29 cellular contexts compared by ENCODE assay signal in genomic region chr9:71854811-71855210, GRCh38. TPM values are rescaled to one million over a fixed set of nuclear protein-coding genes. Genes with fewer than 3 reads are reported as not detected.
DNase-seq lines count a peak whose midpoint lies in the region; ATAC-seq and TF ChIP-seq lines count a peak whose summit lies in the region.
"Had no signal": no experiment of that assay in that cellular context is flagged by ENCODE, and none has a peak within 500 bp of the region (broad histone marks: within the 10 kb centered on the region; RNA-seq: fewer than 3 reads in every experiment).

No MANE protein-coding gene starts in this region.

- H3K9me3 Mint-ChIP-seq in activated T-cell treated with anti-CD3 and anti-CD28 coated beads, Interleukin-2, amount 50 U/mL, for 24 hours = peaks cover 7% of the 10 kb centered on the region
- H3K9me3 Mint-ChIP-seq in activated T-cell treated with anti-CD3 and anti-CD28 coated beads, Interleukin-2, amount 50 U/mL, for 72 hours = peaks cover 2 to 4% of the 10 kb centered on the region in 2 donors
- peaks cover 4% of the 10 kb centered on the region for H3K9me3 Mint-ChIP-seq in WTC11
- peaks cover 4 to 9% of the 10 kb centered on the region in 2 donors for H3K9me3 Mint-ChIP-seq in stimulated activated naive B cell treated with anti-CD40 and anti-IgM and Interleukin-4, amounts not matched to agents 10 μg/mL and 1 μg/mL and 100 μg/mL, for 72 hours
- H3K9me3 Mint-ChIP-seq in activated CD8-positive, alpha-beta memory T cell treated with anti-CD3 and anti-CD28 coated beads, Interleukin-2, amount 10 ng/mL, durations not matched to agents 7 days and 5 days (ENCODE audit: low read depth) = peaks cover 7% of the 10 kb centered on the region
- H3K9me3 Mint-ChIP-seq in naive thymus-derived CD8-positive, alpha-beta T cell = peaks cover 0 to 15% (median 6%) of the 10 kb centered on the region in 9 donors
- H3K9me3 Mint-ChIP-seq: natural killer cell, type B pancreatic cell had no signal

- DNase-seq in activated T-cell treated with anti-CD3 and anti-CD28 coated beads, Interleukin-2, amount 50 U/mL, for 24 hours = no peak
- DNase-seq in activated T-cell treated with anti-CD3 and anti-CD28 coated beads, Interleukin-2, amount 50 U/mL, for 72 hours = no peak
- peak; percentile 31 for DNase-seq in NCI-H1436 (lab: John Stamatoyannopoulos, UW)
- no peak for DNase-seq in WTC11 (ENCODE audit: low spot score)
- DNase-seq in stimulated activated naive B cell treated with anti-CD40 and anti-IgM and Interleukin-4, amounts not matched to agents 10 μg/mL and 1 μg/mL and 100 μg/mL, for 72 hours = no peak
- DNase-seq in activated CD8-positive, alpha-beta memory T cell treated with anti-CD3 and anti-CD28 coated beads, Interleukin-2, amount 10 ng/mL, durations not matched to agents 7 days and 5 days = no peak
- no peak for DNase-seq in naive thymus-derived CD8-positive, alpha-beta T cell
- DNase-seq: activated CD4-positive, alpha-beta T cell treated with anti-CD3 and anti-CD28 coated beads, Interleukin-2, amount 10 ng/mL, durations not matched to agents 24 days and 14 days; activated naive CD4-positive, alpha-beta T cell treated with Interleukin-2 at 50 U/mL for 16 hours; activated T-cell treated with anti-CD3 and anti-CD28 coated beads, Interleukin-2, amount 50 U/mL, for 48 hours; amniotic stem cell; brain microvascular endothelial cell; COR-L47; islet precursor cell; KG1; lower lobe of right lung; MM.1S; natural killer cell; NCI-H1694 treated with DMSO at 0.1 percent for 48 hours; NCI-H2227 treated with DMSO at 0.1 percent for 48 hours; Peyer's patch; SHP77 treated with DMSO at 0.1 percent for 48 hours; small intestine; stimulated activated CD4-positive, alpha-beta T cell treated with anti-CD3 and anti-CD28 coated beads, Interleukin-1b, Interleukin-23, amount 100 ng/mL, for 48 hours; stimulated activated CD8-positive, alpha-beta memory T cell treated with anti-CD3 and anti-CD28 coated beads, Interleukin-4, amount 100 ng/mL, for 48 hours had no signal

- no peak overlapping the region for H3K4me3 Mint-ChIP-seq in activated T-cell treated with anti-CD3 and anti-CD28 coated beads, Interleukin-2, amount 50 U/mL, for 24 hours
- no peak overlapping the region for H3K4me3 Mint-ChIP-seq in activated T-cell treated with anti-CD3 and anti-CD28 coated beads, Interleukin-2, amount 50 U/mL, for 72 hours
- no peak overlapping the region for H3K4me3 Mint-ChIP-seq in WTC11
- no peak overlapping the region for H3K4me3 Mint-ChIP-seq in stimulated activated naive B cell treated with anti-CD40 and anti-IgM and Interleukin-4, amounts not matched to agents 10 μg/mL and 1 μg/mL and 100 μg/mL, for 72 hours
- H3K4me3 Mint-ChIP-seq in activated CD8-positive, alpha-beta memory T cell treated with anti-CD3 and anti-CD28 coated beads, Interleukin-2, amount 10 ng/mL, durations not matched to agents 7 days and 5 days = no peak overlapping the region
- H3K4me3 Mint-ChIP-seq in naive thymus-derived CD8-positive, alpha-beta T cell = no peak overlapping the region
- H3K4me3 Mint-ChIP-seq: activated CD4-positive, alpha-beta T cell treated with anti-CD3 and anti-CD28 coated beads, Interleukin-2, amount 10 ng/mL, durations not matched to agents 24 days and 14 days; natural killer cell; T-helper 2 cell treated with Interferon-gamma antibody and Interleukin-4, amounts not matched to agents 5 μg/mL and 100 μg/mL, for 36 hours; type B pancreatic cell had no signal

- POLR2A ChIA-PET in WTC11 (lab: Charles Lee) = no interaction called here
- POLR2A ChIA-PET in naive thymus-derived CD8-positive, alpha-beta T cell (lab: Charles Lee) = no interaction called here

- no peak for ATAC-seq in activated T-cell treated with anti-CD3 and anti-CD28 coated beads, Interleukin-2, amount 50 U/mL, for 72 hours (replicated peaks in 1 of 2)
- ATAC-seq in WTC11 (no peak), GM21737 (IDR thresholded peaks at IDR 0.05; ENCODE audit: unreplicated experiment) (no peak)
- no peak for ATAC-seq in stimulated activated naive B cell treated with anti-CD40 and anti-IgM and Interleukin-4, amounts not matched to agents 10 μg/mL and 1 μg/mL and 100 μg/mL, for 72 hours (replicated peaks)
- no peak for ATAC-seq in activated CD8-positive, alpha-beta memory T cell treated with anti-CD3 and anti-CD28 coated beads, Interleukin-2, amount 10 ng/mL, durations not matched to agents 7 days and 5 days
- no peak for ATAC-seq in naive thymus-derived CD8-positive, alpha-beta T cell
- ATAC-seq: HCT116, lower lobe of right lung, natural killer cell had no signal

- peak overlapping the region; percentile 64 for H3K27ac Mint-ChIP-seq in activated T-cell treated with anti-CD3 and anti-CD28 coated beads, Interleukin-2, amount 50 U/mL, for 24 hours
- H3K27ac Mint-ChIP-seq in activated T-cell treated with anti-CD3 and anti-CD28 coated beads, Interleukin-2, amount 50 U/mL, for 72 hours = no peak overlapping the region
- peak overlapping the region; percentile 50 for H3K27ac Mint-ChIP-seq in WTC11
- H3K27ac Mint-ChIP-seq in stimulated activated naive B cell treated with anti-CD40 and anti-IgM and Interleukin-4, amounts not matched to agents 10 μg/mL and 1 μg/mL and 100 μg/mL, for 72 hours = peak overlapping the region; percentile 47
- H3K27ac Mint-ChIP-seq in activated CD8-positive, alpha-beta memory T cell treated with anti-CD3 and anti-CD28 coated beads, Interleukin-2, amount 10 ng/mL, durations not matched to agents 7 days and 5 days = no peak overlapping the region
- H3K27ac Mint-ChIP-seq in naive thymus-derived CD8-positive, alpha-beta T cell = no peak overlapping the region
- H3K27ac Mint-ChIP-seq: activated CD4-positive, alpha-beta T cell treated with anti-CD3 and anti-CD28 coated beads, Interleukin-2, amount 10 ng/mL, durations not matched to agents 24 days and 14 days; natural killer cell; T-helper 2 cell treated with Interferon-gamma antibody and Interleukin-4, amounts not matched to agents 5 μg/mL and 100 μg/mL, for 36 hours; type B pancreatic cell had no signal

- TF ChIP-seq CTCF in WTC11 (IDR thresholded peaks at IDR 0.05) = no peak

- CTCF ChIA-PET in WTC11 (lab: Charles Lee) = no interaction called here
- CTCF ChIA-PET in activated CD8-positive, alpha-beta memory T cell treated with anti-CD3 and anti-CD28 coated beads, Interleukin-2, amount 10 ng/mL, durations not matched to agents 7 days and 5 days (lab: Charles Lee) = interaction anchor here (1.2 kb wide), 1 partner anchor 36 kb away, joined by 3 read pairs; no protein-coding TSS in a partner anchor

- H3K36me3 Mint-ChIP-seq in activated T-cell treated with anti-CD3 and anti-CD28 coated beads, Interleukin-2, amount 50 U/mL, for 24 hours (ENCODE audit: low read depth) = peaks cover 5% of the 10 kb centered on the region
- peaks cover 4 to 5% of the 10 kb centered on the region in 2 donors for H3K36me3 Mint-ChIP-seq in activated T-cell treated with anti-CD3 and anti-CD28 coated beads, Interleukin-2, amount 50 U/mL, for 72 hours (ENCODE audit: insufficient read depth in 2 of 2)
- peaks cover 8% of the 10 kb centered on the region for H3K36me3 Mint-ChIP-seq in WTC11
- H3K36me3 Mint-ChIP-seq in stimulated activated naive B cell treated with anti-CD40 and anti-IgM and Interleukin-4, amounts not matched to agents 10 μg/mL and 1 μg/mL and 100 μg/mL, for 72 hours = peaks cover 9 to 10% of the 10 kb centered on the region in 2 donors
- H3K36me3 Mint-ChIP-seq in activated CD8-positive, alpha-beta memory T cell treated with anti-CD3 and anti-CD28 coated beads, Interleukin-2, amount 10 ng/mL, durations not matched to agents 7 days and 5 days = peaks cover 21% of the 10 kb centered on the region
- peaks cover 0 to 15% (median 0%) of the 10 kb centered on the region in 3 donors for H3K36me3 Mint-ChIP-seq in naive thymus-derived CD8-positive, alpha-beta T cell

- H3K4me1 Mint-ChIP-seq in activated T-cell treated with anti-CD3 and anti-CD28 coated beads, Interleukin-2, amount 50 U/mL, for 24 hours (ENCODE audit: low read depth) = peaks cover 36% of the 10 kb centered on the region
- peaks cover 37% of the 10 kb centered on the region for H3K4me1 Mint-ChIP-seq in activated T-cell treated with anti-CD3 and anti-CD28 coated beads, Interleukin-2, amount 50 U/mL, for 72 hours (ENCODE audit: low read depth)
- H3K4me1 Mint-ChIP-seq in WTC11 = peaks cover 7% of the 10 kb centered on the region; the same call in 1 of the 2 replicates
- H3K4me1 Mint-ChIP-seq in stimulated activated naive B cell treated with anti-CD40 and anti-IgM and Interleukin-4, amounts not matched to agents 10 μg/mL and 1 μg/mL and 100 μg/mL, for 72 hours = peaks cover 5 to 7% of the 10 kb centered on the region in 2 donors
- peaks cover 22% of the 10 kb centered on the region for H3K4me1 Mint-ChIP-seq in activated CD8-positive, alpha-beta memory T cell treated with anti-CD3 and anti-CD28 coated beads, Interleukin-2, amount 10 ng/mL, durations not matched to agents 7 days and 5 days
- peaks cover 0 to 3% (median 1%) of the 10 kb centered on the region in 4 donors for H3K4me1 Mint-ChIP-seq in naive thymus-derived CD8-positive, alpha-beta T cell

- no peaks in the 10 kb centered on the region for H3K27me3 Mint-ChIP-seq in activated T-cell treated with anti-CD3 and anti-CD28 coated beads, Interleukin-2, amount 50 U/mL, for 24 hours
- H3K27me3 Mint-ChIP-seq in activated T-cell treated with anti-CD3 and anti-CD28 coated beads, Interleukin-2, amount 50 U/mL, for 72 hours (ENCODE audit: low read depth) = no peaks in the 10 kb centered on the region
- H3K27me3 Mint-ChIP-seq in WTC11 (ENCODE audit: low read depth) = no peaks in the 10 kb centered on the region
- H3K27me3 Mint-ChIP-seq in stimulated activated naive B cell treated with anti-CD40 and anti-IgM and Interleukin-4, amounts not matched to agents 10 μg/mL and 1 μg/mL and 100 μg/mL, for 72 hours = no peaks in the 10 kb centered on the region
- no peaks in the 10 kb centered on the region for H3K27me3 Mint-ChIP-seq in activated CD8-positive, alpha-beta memory T cell treated with anti-CD3 and anti-CD28 coated beads, Interleukin-2, amount 10 ng/mL, durations not matched to agents 7 days and 5 days
- no peaks in the 10 kb centered on the region for H3K27me3 Mint-ChIP-seq in naive thymus-derived CD8-positive, alpha-beta T cell
- H3K27me3 Mint-ChIP-seq: activated CD4-positive, alpha-beta T cell treated with anti-CD3 and anti-CD28 coated beads, Interleukin-2, amount 10 ng/mL, durations not matched to agents 24 days and 14 days; type B pancreatic cell had no signal

RNA-seq across cellular contexts. Expression of gene ABHD17B, which starts 56.2 kb away (rescaled TPM):
- 10 to 100 TPM; 15.4 to 16.2 TPM for total RNA-seq in activated T-cell treated with anti-CD3 and anti-CD28 coated beads, Interleukin-2, amount 50 U/mL, for 72 hours
- 55.0 to 59.9 TPM (median 56.6 TPM) in 3 replicates for total RNA-seq in WTC11 (2021)
- total RNA-seq in activated CD8-positive, alpha-beta memory T cell treated with anti-CD3 and anti-CD28 coated beads, Interleukin-2, amount 10 ng/mL, durations not matched to agents 7 days and 5 days = 10 to 100 TPM; 27.0 to 35.7 TPM
- total RNA-seq in naive thymus-derived CD8-positive, alpha-beta T cell = 10 to 100 TPM; 23.1 to 24.9 TPM
- 10 to 100 TPM; 20.3 to 25.8 (median 23.9) TPM for polyA plus RNA-seq in naive thymus-derived CD8-positive, alpha-beta T cell

RNA-seq across cellular contexts. Expression of gene C9orf85, which starts 56.6 kb away (rescaled TPM):
- total RNA-seq in activated T-cell treated with anti-CD3 and anti-CD28 coated beads, Interleukin-2, amount 50 U/mL, for 72 hours = 10 to 100 TPM; 13.5 to 14.1 TPM
- total RNA-seq in WTC11 (2021) = 13.2 to 20.2 TPM (median 15.2 TPM) in 3 replicates
- total RNA-seq in activated CD8-positive, alpha-beta memory T cell treated with anti-CD3 and anti-CD28 coated beads, Interleukin-2, amount 10 ng/mL, durations not matched to agents 7 days and 5 days = 10 to 100 TPM in 1 of 2 experiments, 1 to 10 TPM in 1; 9.8 to 13.0 TPM
- total RNA-seq in naive thymus-derived CD8-positive, alpha-beta T cell = 1 to 10 TPM; 8.2 to 8.5 TPM
- polyA plus RNA-seq in naive thymus-derived CD8-positive, alpha-beta T cell = 10 to 100 TPM in 2 of 3 donors, 1 to 10 TPM in 1; 7.8 to 11.1 (median 10.4) TPM

Comparison
In these comparisons a context has a peak if more than half of its experiments do, and no peak if none do; other contexts are left out.
1. H3K27ac Mint-ChIP-seq: peak in activated T-cell treated with anti-CD3 and anti-CD28 coated beads, Interleukin-2, amount 50 U/mL, for 24 hours (single experiment), WTC11 (single experiment) and stimulated activated naive B cell treated with anti-CD40 and anti-IgM and Interleukin-4, amounts not matched to agents 10 μg/mL and 1 μg/mL and 100 μg/mL, for 72 hours (single experiment); none in activated T-cell treated with anti-CD3 and anti-CD28 coated beads, Interleukin-2, amount 50 U/mL, for 72 hours (single experiment), activated CD8-positive, alpha-beta memory T cell treated with anti-CD3 and anti-CD28 coated beads, Interleukin-2, amount 10 ng/mL, durations not matched to agents 7 days and 5 days (single experiment) and naive thymus-derived CD8-positive, alpha-beta T cell (0 of 10).